Comparison of ENCODE assay signal across 21 cellular contexts in the genomic region with DNA sequence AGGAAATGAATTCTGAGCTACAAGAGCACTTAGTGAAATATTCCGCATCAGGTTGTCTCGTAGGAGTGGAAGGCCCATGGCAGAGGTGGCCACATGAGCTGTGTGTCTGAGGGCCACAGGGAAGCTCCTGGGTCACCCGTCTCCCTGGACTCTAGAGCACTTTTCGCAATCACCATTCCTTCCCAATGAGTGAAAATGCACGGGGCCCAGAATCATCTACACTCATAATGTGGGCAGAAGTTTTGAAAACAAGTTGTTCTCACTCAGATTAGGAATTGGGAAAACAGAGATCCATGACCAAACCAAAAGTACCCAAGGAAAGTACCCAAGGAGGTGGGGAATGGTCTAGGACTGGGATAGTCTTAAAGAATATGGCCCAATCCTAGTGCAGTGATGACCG.
A peak's percentile ranks its signal among the peaks of the same experiment; 100 is the strongest.
DNase-seq lines count a peak whose midpoint lies in the region; ATAC-seq, FAIRE-seq and TF ChIP-seq lines count a peak whose summit lies in the region.
"Had no signal": no experiment of that assay in that cellular context is flagged by ENCODE, and none has a peak within 500 bp of the region (broad histone marks: within the 10 kb centered on the region; RNA-seq: fewer than 3 reads in every experiment).

No MANE protein-coding gene starts in this region.

- peak overlapping the region in 3 of 5 donors; percentile 92 to 96 (median 94) for H3K27ac ChIP-seq in adrenal gland
- H3K27ac ChIP-seq: BLaER1, PC-9 had no signal

- H3K36me3 Mint-ChIP-seq in activated T-helper 17 cell treated with anti-CD3 and anti-CD28 coated beads, Interleukin-2, amount 50 U/mL, for 72 hours (ENCODE audit: low read depth): no peaks in the 10 kb centered on the region
- H3K36me3 Mint-ChIP-seq: CD8-positive, alpha-beta T cell had no signal

- H3K36me3 ChIP-seq in adrenal gland (replicated peaks in 1 of 2): no peaks in the 10 kb centered on the region

- TF ChIP-seq POLR2A in adrenal gland (IDR thresholded peaks at IDR 0.05): no peak
- no peak for TF ChIP-seq POLR2A in H54 (IDR thresholded peaks at IDR 0.05; ENCODE audit: low read depth, low read length)

- no peak for FAIRE-seq in H54 (lab: Jason Lieb, UNC)
- FAIRE-seq: D721Med had no signal

- TF ChIP-seq CTCF in adrenal gland (IDR thresholded peaks at IDR 0.05): no peak

- WGBS in adrenal gland, 4 donors: 89 to 92% (median 90%) methylated on average over 6 of the region's 6 CpGs

- no peaks in the 10 kb centered on the region for H3K9me3 Mint-ChIP-seq in activated T-helper 17 cell treated with anti-CD3 and anti-CD28 coated beads, Interleukin-2, amount 50 U/mL, for 72 hours
- H3K9me3 Mint-ChIP-seq: CD8-positive, alpha-beta T cell had no signal

- H3K4me1 ChIP-seq in adrenal gland (replicated peaks in 1 of 2): peaks cover 21 to 46% of the 10 kb centered on the region in 2 donors

- no peak overlapping the region for H3K4me3 Mint-ChIP-seq in activated T-helper 17 cell treated with anti-CD3 and anti-CD28 coated beads, Interleukin-2, amount 50 U/mL, for 72 hours
- H3K4me3 Mint-ChIP-seq: CD8-positive, alpha-beta T cell had no signal

- H3K9me3 ChIP-seq in adrenal gland (replicated peaks in 1 of 3): no peaks in the 10 kb centered on the region
- H3K9me3 ChIP-seq: BLaER1 had no signal

- no peaks in the 10 kb centered on the region for H3K27me3 ChIP-seq in adrenal gland
- H3K27me3 ChIP-seq: BLaER1 had no signal

- H3K4me1 Mint-ChIP-seq in activated T-helper 17 cell treated with anti-CD3 and anti-CD28 coated beads, Interleukin-2, amount 50 U/mL, for 72 hours: no peaks in the 10 kb centered on the region

- H3K4me3 ChIP-seq in adrenal gland: no peak overlapping the region
- H3K4me3 ChIP-seq: BLaER1, PC-9 had no signal

- no peak for ATAC-seq in GM19395 (IDR thresholded peaks at IDR 0.05; ENCODE audit: unreplicated experiment)
- ATAC-seq in activated T-helper 17 cell treated with anti-CD3 and anti-CD28 coated beads, Interleukin-2, amount 50 U/mL, for 72 hours (replicated peaks): no peak
- ATAC-seq: CD8-positive, alpha-beta T cell had no signal

- peaks cover 8% of the 10 kb centered on the region for H3K27me3 Mint-ChIP-seq in activated T-helper 17 cell treated with anti-CD3 and anti-CD28 coated beads, Interleukin-2, amount 50 U/mL, for 72 hours

- no peak overlapping the region for H3K27ac Mint-ChIP-seq in activated T-helper 17 cell treated with anti-CD3 and anti-CD28 coated beads, Interleukin-2, amount 50 U/mL, for 72 hours
- H3K27ac Mint-ChIP-seq: CD8-positive, alpha-beta T cell had no signal

- intact Hi-C loops in adrenal gland (cut with DNase I): no loop called here

- DNase-seq in GM04503 (ENCODE audit: low read depth) (peak; percentile 31), adrenal gland (no peak), fibroblast of peridontal ligament (ENCODE audit: extremely low read depth) (peak; percentile 20), renal cortical epithelial cell (ENCODE audit: low read depth) (peak; percentile 57), NCI-H524 (lab: John Stamatoyannopoulos, UW) (no peak), H54 (ENCODE audit: insufficient read length, low spot score) (no peak)
- DNase-seq: CD8-positive, alpha-beta T cell; DMS79; GF-D8; H7; KBM-7; NCI-H1092; NCI-H146; NCI-H2081; NCI-H510A; PC-9; SW 1271 had no signal

Comparison
In these comparisons a context has a peak if more than half of its experiments do, and no peak if none do; other contexts are left out.
1. DNase-seq: peak in GM04503 (single experiment), fibroblast of peridontal ligament (single experiment) and renal cortical epithelial cell (single experiment); none in adrenal gland (0 of 7), NCI-H524 (0 of 2) and H54 (single experiment).